In genomic region chr1:24540906-24541710, GRCh38 we compare ENCODE assay signal across 9 cellular contexts. TPM values are rescaled to one million over a fixed set of nuclear protein-coding genes. Genes with fewer than 3 reads are reported as not detected.
DNase-seq lines count a peak whose midpoint lies in the region; ATAC-seq and TF ChIP-seq lines count a peak whose summit lies in the region.
"Had no signal": no experiment of that assay in that cellular context is flagged by ENCODE, and none has a peak within 500 bp of the region (broad histone marks: within the 10 kb centered on the region; RNA-seq: fewer than 3 reads in every experiment).

No MANE protein-coding gene starts in this region.

- peak; percentile 28 for DNase-seq in NK-92 treated with Interleukin-12 subunit alpha and Interleukin-12 subunit beta, amount 100 ng/mL, for 24 hours (lab: John Stamatoyannopoulos, UW)
- DNase-seq in NK-92 (lab: John Stamatoyannopoulos, UW; ENCODE audit: unreplicated experiment) (no peak), RWPE2 (ENCODE audit: low spot score) (no peak), epithelial cell of prostate (ENCODE audit: low read depth, low spot score) (no peak), left ventricle myocardium superior (no peak)
- DNase-seq in stimulated activated effector memory CD8-positive, alpha-beta T cell treated with anti-CD3 and anti-CD28 coated beads, Interleukin-12 subunit alpha, Interleukin-12 subunit beta, amount 100 ng/mL, for 72 hours (ENCODE audit: low spot score in 2 of 2), result no peak

- H3K4me3 Mint-ChIP-seq in stimulated activated effector memory CD8-positive, alpha-beta T cell treated with anti-CD3 and anti-CD28 coated beads, Interleukin-12 subunit alpha, Interleukin-12 subunit beta, amount 100 ng/mL, for 72 hours, result peak overlapping the region; percentile 51

- no peak overlapping the region for H3K4me3 ChIP-seq in RWPE2 (ENCODE audit: severe bottlenecking)
- H3K4me3 ChIP-seq: BLaER1 had no signal

- H3K4me1 ChIP-seq in RWPE2 (ENCODE audit: insufficient read depth, poor library complexity, severe bottlenecking), result peaks cover 26% of the 10 kb centered on the region

- H3K27me3 ChIP-seq in RWPE2 (ENCODE audit: insufficient read depth, poor library complexity, severe bottlenecking), result no peaks in the 10 kb centered on the region
- H3K27me3 ChIP-seq: BLaER1 had no signal

- peaks cover 15% of the 10 kb centered on the region for H3K36me3 Mint-ChIP-seq in stimulated activated effector memory CD8-positive, alpha-beta T cell treated with anti-CD3 and anti-CD28 coated beads, Interleukin-12 subunit alpha, Interleukin-12 subunit beta, amount 100 ng/mL, for 72 hours

- intact Hi-C loops in left ventricle myocardium superior (cut with micrococcal nuclease), result no loop called here

- no peaks in the 10 kb centered on the region for H3K9me3 Mint-ChIP-seq in stimulated activated effector memory CD8-positive, alpha-beta T cell treated with anti-CD3 and anti-CD28 coated beads, Interleukin-12 subunit alpha, Interleukin-12 subunit beta, amount 100 ng/mL, for 72 hours

- peak overlapping the region; percentile 47 for H3K27ac Mint-ChIP-seq in stimulated activated effector memory CD8-positive, alpha-beta T cell treated with anti-CD3 and anti-CD28 coated beads, Interleukin-12 subunit alpha, Interleukin-12 subunit beta, amount 100 ng/mL, for 72 hours

- peaks cover 5% of the 10 kb centered on the region for H3K36me3 ChIP-seq in RWPE2 (ENCODE audit: low read depth)
- H3K36me3 ChIP-seq: BLaER1 had no signal

- TF ChIP-seq CTCF in RWPE2 (IDR thresholded peaks at IDR 0.05; ENCODE audit: poor library complexity, severe bottlenecking), result no peak

- no peaks in the 10 kb centered on the region for H3K9me3 ChIP-seq in RWPE2 (ENCODE audit: severe bottlenecking)
- H3K9me3 ChIP-seq: BLaER1 had no signal

- H3K27ac ChIP-seq in RWPE2 (ENCODE audit: poor library complexity, severe bottlenecking), result peak overlapping the region; percentile 40
- peak overlapping the region; percentile 7 for H3K27ac ChIP-seq in epithelial cell of prostate
- H3K27ac ChIP-seq: BLaER1 had no signal

- peak; percentile 96 for ATAC-seq in RWPE2 (ENCODE audit: low read depth)
- ATAC-seq in stimulated activated effector memory CD8-positive, alpha-beta T cell treated with anti-CD3 and anti-CD28 coated beads, Interleukin-12 subunit alpha, Interleukin-12 subunit beta, amount 100 ng/mL, for 72 hours, result peak; percentile 62
- no peak for ATAC-seq in HG02884 (IDR thresholded peaks at IDR 0.05; ENCODE audit: unreplicated experiment)
- ATAC-seq in HG03342 (IDR thresholded peaks at IDR 0.05; ENCODE audit: unreplicated experiment), result no peak
- no peak for ATAC-seq in left ventricle myocardium superior

- peaks cover 54% of the 10 kb centered on the region for H3K4me1 Mint-ChIP-seq in stimulated activated effector memory CD8-positive, alpha-beta T cell treated with anti-CD3 and anti-CD28 coated beads, Interleukin-12 subunit alpha, Interleukin-12 subunit beta, amount 100 ng/mL, for 72 hours

RNA-seq across cellular contexts. Expression of gene NCMAP, which starts 14.8 kb away (rescaled TPM):
- total RNA-seq in left ventricle myocardium superior, result 0.27 TPM

RNA-seq across cellular contexts. Expression of gene RCAN3, which starts 38.5 kb away (rescaled TPM):
- total RNA-seq in left ventricle myocardium superior, result 6.4 TPM

Comparison
In these comparisons a context has a peak if more than half of its experiments do, and no peak if none do; other contexts are left out.
1. ATAC-seq: peak in RWPE2 (single experiment) and stimulated activated effector memory CD8-positive, alpha-beta T cell treated with anti-CD3 and anti-CD28 coated beads, Interleukin-12 subunit alpha, Interleukin-12 subunit beta, amount 100 ng/mL, for 72 hours (single experiment); none in HG02884 (single experiment), HG03342 (single experiment) and left ventricle myocardium superior (single experiment).